ENCODE assay signal across 14 cellular contexts in genomic region chr10:126160971-126161630, GRCh38.
DNase-seq lines count a peak whose midpoint lies in the region; ATAC-seq, FAIRE-seq and TF ChIP-seq lines count a peak whose summit lies in the region.
"Had no signal": no experiment of that assay in that cellular context is flagged by ENCODE, and none has a peak within 500 bp of the region (broad histone marks: within the 10 kb centered on the region; RNA-seq: fewer than 3 reads in every experiment).

No MANE protein-coding gene starts in this region.

- H3K4me1 Mint-ChIP-seq in stimulated activated naive B cell treated with anti-CD40 and anti-IgM and Interleukin-4, amounts not matched to agents 10 μg/mL and 1 μg/mL and 100 μg/mL, for 72 hours, result no peaks in the 10 kb centered on the region
- H3K4me1 Mint-ChIP-seq: activated naive CD4-positive, alpha-beta T cell treated with anti-CD3 and anti-CD28 coated beads, Interleukin-2, amount 50 U/mL, for 24 hours had no signal

- DNase-seq in BJ (ENCODE audit: low read depth) (no peak), left colon (peak in 1 of 2 donors; percentile 27), GM12892 (ENCODE audit: insufficient read length) (no peak), sciatic nerve (ENCODE audit: low spot score) (no peak)
- DNase-seq in stimulated activated naive B cell treated with anti-CD40 and anti-IgM and Interleukin-4, amounts not matched to agents 10 μg/mL and 1 μg/mL and 100 μg/mL, for 72 hours, result no peak
- DNase-seq: activated CD4-positive, alpha-beta memory T cell treated with anti-CD3 and anti-CD28 coated beads for 36 hours; CD4-positive, alpha-beta memory T cell; dermis blood vessel endothelial cell; NCI-H2227 treated with DMSO at 0.1 percent for 48 hours; spleen had no signal

- ATAC-seq in left colon (peak; percentile 89), sciatic nerve (no peak), HG02642 (IDR thresholded peaks at IDR 0.05; ENCODE audit: poor library complexity, unreplicated experiment) (no peak)
- ATAC-seq in stimulated activated naive B cell treated with anti-CD40 and anti-IgM and Interleukin-4, amounts not matched to agents 10 μg/mL and 1 μg/mL and 100 μg/mL, for 72 hours (replicated peaks), result no peak

- FAIRE-seq in GM12892 (lab: Jason Lieb, UNC), result no peak

- POLR2A ChIA-PET in BJ (lab: Charles Lee), result no interaction called here

- no peaks in the 10 kb centered on the region for H3K27me3 ChIP-seq in BJ (ENCODE audit: control insufficient read depth, insufficient read depth, low read length)

- TF ChIP-seq EP300 in Ishikawa (IDR thresholded peaks at IDR 0.05; ENCODE audit: borderline replicate concordance), result no peak

- peaks cover 26 to 27% of the 10 kb centered on the region in 2 donors for H3K27me3 Mint-ChIP-seq in stimulated activated naive B cell treated with anti-CD40 and anti-IgM and Interleukin-4, amounts not matched to agents 10 μg/mL and 1 μg/mL and 100 μg/mL, for 72 hours
- H3K27me3 Mint-ChIP-seq: activated CD4-positive, alpha-beta memory T cell treated with anti-CD3 and anti-CD28 coated beads for 36 hours; activated naive CD4-positive, alpha-beta T cell treated with anti-CD3 and anti-CD28 coated beads, Interleukin-2, amount 50 U/mL, for 24 hours had no signal

- H3K27ac ChIP-seq in VCaP, result no peak overlapping the region
- H3K27ac ChIP-seq: spleen had no signal

- H3K36me3 ChIP-seq in BJ (ENCODE audit: control insufficient read depth, insufficient read depth, low read length), result no peaks in the 10 kb centered on the region
- H3K36me3 ChIP-seq: spleen had no signal

- CTCF ChIA-PET in BJ (lab: Yijun Ruan, JAX), result interaction anchor here (1.1 kb wide), 1 partner anchor 9 kb away, joined by 4 read pairs; no protein-coding TSS in a partner anchor

- H3K36me3 Mint-ChIP-seq in stimulated activated naive B cell treated with anti-CD40 and anti-IgM and Interleukin-4, amounts not matched to agents 10 μg/mL and 1 μg/mL and 100 μg/mL, for 72 hours, result no peaks in the 10 kb centered on the region
- H3K36me3 Mint-ChIP-seq: activated CD4-positive, alpha-beta memory T cell treated with anti-CD3 and anti-CD28 coated beads for 36 hours; activated naive CD4-positive, alpha-beta T cell treated with anti-CD3 and anti-CD28 coated beads, Interleukin-2, amount 50 U/mL, for 24 hours; CD4-positive, alpha-beta memory T cell had no signal

- peak; percentile 30 for TF ChIP-seq RAD21 in Ishikawa (IDR thresholded peaks at IDR 0.05; ENCODE audit: low read depth)

- TF ChIP-seq CTCF in BJ (IDR thresholded peaks at IDR 0.05; ENCODE audit: insufficient read depth, low read depth, low read length) (0 out of 2 replicates have a peak, but pooled peaks have one; percentile 16), VCaP (conservative IDR thresholded peaks at IDR 0.05) (peak; percentile 61)

- TF ChIP-seq POLR2A in GM12892 (IDR thresholded peaks at IDR 0.05; ENCODE audit: low read depth, low read length), result no peak

- intact Hi-C loops in left colon (cut with DNase I, micrococcal nuclease) (no loop called here), sciatic nerve (cut with DNase I) (no loop called here)

- no peaks in the 10 kb centered on the region for H3K9me3 Mint-ChIP-seq in stimulated activated naive B cell treated with anti-CD40 and anti-IgM and Interleukin-4, amounts not matched to agents 10 μg/mL and 1 μg/mL and 100 μg/mL, for 72 hours
- H3K9me3 Mint-ChIP-seq: activated CD4-positive, alpha-beta memory T cell treated with anti-CD3 and anti-CD28 coated beads for 36 hours; activated naive CD4-positive, alpha-beta T cell treated with anti-CD3 and anti-CD28 coated beads, Interleukin-2, amount 50 U/mL, for 24 hours had no signal

- H3K4me3 Mint-ChIP-seq in stimulated activated naive B cell treated with anti-CD40 and anti-IgM and Interleukin-4, amounts not matched to agents 10 μg/mL and 1 μg/mL and 100 μg/mL, for 72 hours, result no peak overlapping the region
- H3K4me3 Mint-ChIP-seq: activated CD4-positive, alpha-beta memory T cell treated with anti-CD3 and anti-CD28 coated beads for 36 hours; activated naive CD4-positive, alpha-beta T cell treated with anti-CD3 and anti-CD28 coated beads, Interleukin-2, amount 50 U/mL, for 24 hours; CD4-positive, alpha-beta memory T cell had no signal

- no peak overlapping the region for H3K27ac Mint-ChIP-seq in stimulated activated naive B cell treated with anti-CD40 and anti-IgM and Interleukin-4, amounts not matched to agents 10 μg/mL and 1 μg/mL and 100 μg/mL, for 72 hours
- H3K27ac Mint-ChIP-seq: activated CD4-positive, alpha-beta memory T cell treated with anti-CD3 and anti-CD28 coated beads for 36 hours; activated naive CD4-positive, alpha-beta T cell treated with anti-CD3 and anti-CD28 coated beads, Interleukin-2, amount 50 U/mL, for 24 hours had no signal

- no peak overlapping the region for H3K4me3 ChIP-seq in BJ (ENCODE audit: low read depth, low read length)
- H3K4me3 ChIP-seq: spleen had no signal

TF ChIP-seq in Ishikawa, 13 proteins besides CTCF, POLR2A, EP300 and RAD21:
- TF ChIP-seq YY1 (IDR thresholded peaks at IDR 0.05; ENCODE audit: low read depth) (no peak), FOXM1 (IDR thresholded peaks at IDR 0.05; ENCODE audit: borderline replicate concordance, low read depth) (no peak), CREB1 (IDR thresholded peaks at IDR 0.05; ENCODE audit: low read depth) (no peak), TCF12 (IDR thresholded peaks at IDR 0.05; ENCODE audit: low read depth) (no peak), NFIC (IDR thresholded peaks at IDR 0.05) (no peak), ZBTB7A (IDR thresholded peaks at IDR 0.05; ENCODE audit: low read depth) (no peak), USF1 (IDR thresholded peaks at IDR 0.05) (no peak), EGR1 (IDR thresholded peaks at IDR 0.05) (no peak), CEBPB (IDR thresholded peaks at IDR 0.05) (no peak), TAF1 (IDR thresholded peaks at IDR 0.05; ENCODE audit: low read depth) (no peak), MAX (IDR thresholded peaks at IDR 0.05) (no peak), REST (IDR thresholded peaks at IDR 0.05; ENCODE audit: low read depth) (no peak), TEAD4 (IDR thresholded peaks at IDR 0.05) (no peak)
TF ChIP-seq in Ishikawa: peak in this region for 0.
